In the genomic region with DNA sequence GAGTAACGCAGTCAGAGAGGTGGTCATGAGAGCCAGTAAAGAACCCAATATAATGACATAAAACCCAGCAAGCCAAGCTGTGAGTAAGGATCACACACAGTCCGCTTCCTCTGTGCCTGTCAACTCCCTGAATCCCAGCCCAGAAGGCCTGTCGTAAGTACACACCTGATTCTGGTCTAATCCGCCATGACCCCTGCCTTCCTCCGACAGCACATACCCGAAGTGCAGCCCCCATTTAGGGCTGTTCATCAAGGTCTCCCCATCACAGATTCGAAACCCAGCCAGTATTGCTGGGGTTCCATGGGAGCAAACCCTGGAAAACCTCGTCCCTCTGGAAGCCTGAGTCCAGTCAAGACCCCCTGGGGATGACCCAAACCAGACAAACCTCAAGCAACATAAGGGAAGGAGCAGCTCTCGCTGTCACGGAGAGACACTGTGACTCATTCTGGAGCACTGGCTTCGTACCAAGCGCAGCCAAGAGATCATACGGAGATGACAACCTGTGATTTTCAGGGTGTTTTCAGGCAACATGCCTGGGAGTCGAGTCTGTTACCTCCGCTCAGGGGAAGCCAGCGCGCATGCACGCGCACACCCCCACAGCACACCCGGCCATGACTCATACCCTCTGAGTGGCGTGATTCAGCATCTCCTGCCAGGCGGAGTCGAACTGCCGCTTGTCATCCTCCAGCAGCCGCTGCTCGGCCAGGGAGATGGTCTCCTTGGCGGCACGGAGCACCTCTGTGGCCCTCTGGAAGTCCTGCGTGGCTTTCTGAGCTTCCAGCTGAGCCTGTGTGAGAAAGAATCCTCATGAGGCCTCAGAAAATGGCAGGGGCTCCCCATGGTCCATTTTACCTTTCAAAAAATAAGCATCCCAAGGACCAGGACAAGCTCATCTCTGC, we compare ENCODE assay signal across 8 cellular contexts.
DNase-seq lines count a peak whose midpoint lies in the region; ATAC-seq and TF ChIP-seq lines count a peak whose summit lies in the region.

No MANE protein-coding gene starts in this region.

- peak overlapping the region in 1 of 2 experiments; percentile 39; a peak in 2 of 4 replicates for H3K4me3 ChIP-seq in Panc1 (ENCODE audit: low read depth in 2 of 2, low read length in 2 of 2)

- H3K27me3 Mint-ChIP-seq in activated T-helper 17 cell treated with anti-CD3 and anti-CD28 coated beads, Interleukin-2, amount 50 U/mL, for 72 hours: no peaks in the 10 kb centered on the region

- H3K27ac Mint-ChIP-seq in activated T-helper 17 cell treated with anti-CD3 and anti-CD28 coated beads, Interleukin-2, amount 50 U/mL, for 72 hours: peak overlapping the region; percentile 95

- CTCF ChIA-PET in Panc1 (lab: Charles Lee): interaction anchor here (0.7 to 1.6 kb wide), 2 partner anchors 129 to 136 kb away, joined by 7 to 12 read pairs; no protein-coding TSS in a partner anchor

- POLR2A ChIA-PET in Panc1 (lab: Charles Lee): no interaction called here

- BruUV-seq in Panc1 (replicated peaks; lab: Mats Ljungman, UMichigan): no TSS peak

- H3K36me3 Mint-ChIP-seq in activated T-helper 17 cell treated with anti-CD3 and anti-CD28 coated beads, Interleukin-2, amount 50 U/mL, for 72 hours (ENCODE audit: low read depth): peaks cover 36% of the 10 kb centered on the region

- H3K4me1 ChIP-seq in Panc1 (ENCODE audit: control insufficient read depth, insufficient read depth, low read length): peaks cover 18% of the 10 kb centered on the region

- no peaks in the 10 kb centered on the region for H3K36me3 ChIP-seq in Panc1 (ENCODE audit: control insufficient read depth, insufficient read depth, low read length)

- H3K9me3 ChIP-seq in Panc1 (ENCODE audit: control insufficient read depth, insufficient read depth, low read depth, low read length): no peaks in the 10 kb centered on the region

- H3K4me1 Mint-ChIP-seq in activated T-helper 17 cell treated with anti-CD3 and anti-CD28 coated beads, Interleukin-2, amount 50 U/mL, for 72 hours: peaks cover 44% of the 10 kb centered on the region

- ATAC-seq in HG02763 (IDR thresholded peaks at IDR 0.05; ENCODE audit: unreplicated experiment) (peak; percentile 61), Panc1 (peak; percentile 94)
- peak; percentile 86 for ATAC-seq in activated T-helper 17 cell treated with anti-CD3 and anti-CD28 coated beads, Interleukin-2, amount 50 U/mL, for 72 hours (replicated peaks)

- TF ChIP-seq CTCF in Panc1 (IDR thresholded peaks at IDR 0.05): no peak

- peak overlapping the region; percentile 81 for H3K4me3 Mint-ChIP-seq in activated T-helper 17 cell treated with anti-CD3 and anti-CD28 coated beads, Interleukin-2, amount 50 U/mL, for 72 hours

- in situ Hi-C loops in Panc1 (cut with HindIII; ENCODE audit: low pct_unique_long_range_greater_than_20kb, low sequenced_read_pairs): no loop called here

- H3K27ac ChIP-seq in Panc1 (ENCODE audit: low read length): peak overlapping the region; percentile 88

- intact Hi-C loops in Panc1 (cut with micrococcal nuclease; ENCODE audit: unreplicated experiment): loop anchor here (2.0 kb wide), 1 partner anchor 135 kb away; no protein-coding TSS in a partner anchor

- H3K9me3 Mint-ChIP-seq in activated T-helper 17 cell treated with anti-CD3 and anti-CD28 coated beads, Interleukin-2, amount 50 U/mL, for 72 hours: no peaks in the 10 kb centered on the region

- DNase-seq in GDM1 (lab: John Stamatoyannopoulos, UW) (peak; percentile 77), Panc1 (ENCODE audit: low read depth, low spot score) (peak; percentile 82), fibroblast of peridontal ligament (ENCODE audit: extremely low read depth) (peak; percentile 82), nucleus accumbens (lab: John Stamatoyannopoulos, UW) (peak; percentile 34 to 93 (median 84)), stromal cell of bone marrow (ENCODE audit: low read depth) (peak; percentile 90), dedifferentiated amniotic fluid mesenchymal stem cell (ENCODE audit: extremely low spot score) (no peak)

- no peaks in the 10 kb centered on the region for H3K27me3 ChIP-seq in Panc1 (ENCODE audit: control insufficient read depth, insufficient read depth, low read length)
